19 cellular contexts compared by ENCODE assay signal in the genomic region with DNA sequence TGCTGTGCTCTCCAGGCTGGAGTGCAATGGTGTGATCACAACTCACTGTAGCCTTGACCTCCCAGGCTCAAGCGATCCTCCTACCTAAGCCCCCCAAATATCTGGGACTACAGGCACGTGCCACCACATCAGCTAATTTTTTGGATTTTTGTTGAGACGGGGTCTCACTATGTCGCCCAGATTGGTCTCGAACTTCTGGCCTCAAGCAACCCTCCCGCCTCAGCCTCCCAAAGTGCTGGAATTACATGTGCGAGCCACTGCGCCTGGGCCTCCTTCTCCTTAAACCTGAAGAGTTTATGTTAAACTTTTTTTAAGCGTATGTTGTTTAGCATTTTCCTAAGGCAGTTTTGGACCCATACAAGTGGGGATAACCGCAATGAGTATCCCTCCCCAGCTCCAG. TPM values are rescaled to one million over a fixed set of nuclear protein-coding genes. Genes with fewer than 3 reads are reported as not detected.
A peak's percentile ranks its signal among the peaks of the same experiment; 100 is the strongest.
DNase-seq lines count a peak whose midpoint lies in the region; ATAC-seq and TF ChIP-seq lines count a peak whose summit lies in the region.
"Had no signal": no experiment of that assay in that cellular context is flagged by ENCODE, and none has a peak within 500 bp of the region (broad histone marks: within the 10 kb centered on the region; RNA-seq: fewer than 3 reads in every experiment).

No MANE protein-coding gene starts in this region.

- no peak for DNase-seq in activated naive CD4-positive, alpha-beta T cell treated with anti-CD3 and anti-CD28 coated beads for 36 hours
- no peak for DNase-seq in activated naive CD4-positive, alpha-beta T cell treated with anti-CD3 and anti-CD28 coated beads, Interleukin-2, amount 50 U/mL, for 16 hours
- no peak for DNase-seq in activated naive CD8-positive, alpha-beta T cell treated with anti-CD3 and anti-CD28 coated beads, Interleukin-2, amount 10 ng/mL, durations not matched to agents 7 days and 5 days
- DNase-seq in stimulated activated effector memory CD8-positive, alpha-beta T cell treated with anti-CD3 and anti-CD28 coated beads, Interleukin-12 subunit alpha, Interleukin-12 subunit beta, amount 100 ng/mL, for 72 hours (ENCODE audit: low spot score in 2 of 2): no peak
- DNase-seq in SW480 (ENCODE audit: low spot score): no peak
- DNase-seq in NCI-H748 (lab: John Stamatoyannopoulos, UW; ENCODE audit: unreplicated experiment): no peak
- DNase-seq: Caco-2; esophagus squamous epithelium; glutamatergic neuron; H7; NCI-H187 treated with DMSO at 0.1 percent for 48 hours; NCI-H446; NK-92 treated with Interleukin-12 subunit alpha and Interleukin-12 subunit beta, amount 100 ng/mL, for 24 hours; RPMI8226 had no signal

- intact Hi-C loops in activated naive CD4-positive, alpha-beta T cell treated with anti-CD3 and anti-CD28 coated beads for 36 hours (cut with micrococcal nuclease): loop anchor here (1.0 kb wide), 5 partner anchors 31 to 69 kb away; partner anchors contain the start of genes CARD19 and SUSD3

- H3K9me3 Mint-ChIP-seq in activated naive CD4-positive, alpha-beta T cell treated with anti-CD3 and anti-CD28 coated beads for 36 hours: no peaks in the 10 kb centered on the region
- no peaks in the 10 kb centered on the region for H3K9me3 Mint-ChIP-seq in activated naive CD8-positive, alpha-beta T cell treated with anti-CD3 and anti-CD28 coated beads, Interleukin-2, amount 10 ng/mL, durations not matched to agents 7 days and 5 days
- no peaks in the 10 kb centered on the region for H3K9me3 Mint-ChIP-seq in stimulated activated effector memory CD8-positive, alpha-beta T cell treated with anti-CD3 and anti-CD28 coated beads, Interleukin-12 subunit alpha, Interleukin-12 subunit beta, amount 100 ng/mL, for 72 hours

- peaks cover 35% of the 10 kb centered on the region for H3K4me1 ChIP-seq in Loucy (ENCODE audit: insufficient read depth, low read length, poor library complexity, severe bottlenecking)
- H3K4me1 ChIP-seq: Caco-2, right atrium auricular region had no signal

- H3K79me2 ChIP-seq in Loucy (ENCODE audit: insufficient read depth, low read length): no peaks in the 10 kb centered on the region

- peak overlapping the region; percentile 36 for H3K4me3 ChIP-seq in Loucy (ENCODE audit: low read length, poor library complexity, severe bottlenecking)
- H3K4me3 ChIP-seq: esophagus squamous epithelium, K562, left lung, right atrium auricular region had no signal

- ATAC-seq in activated naive CD8-positive, alpha-beta T cell treated with anti-CD3 and anti-CD28 coated beads, Interleukin-2, amount 10 ng/mL, durations not matched to agents 7 days and 5 days (ENCODE audit: low read depth): no peak
- ATAC-seq in stimulated activated effector memory CD8-positive, alpha-beta T cell treated with anti-CD3 and anti-CD28 coated beads, Interleukin-12 subunit alpha, Interleukin-12 subunit beta, amount 100 ng/mL, for 72 hours: no peak
- no peak for ATAC-seq in GM19455 (IDR thresholded peaks at IDR 0.05; ENCODE audit: unreplicated experiment)
- ATAC-seq: K562 had no signal

- POLR2A ChIA-PET in activated naive CD8-positive, alpha-beta T cell treated with anti-CD3 and anti-CD28 coated beads, Interleukin-2, amount 10 ng/mL, durations not matched to agents 7 days and 5 days (lab: Charles Lee): interaction anchor here (0.6 to 2.4 kb wide), 16 partner anchors 13 to 106 kb away, joined by 3 to 25 read pairs (median 5); partner anchors contain the start of genes CARD19 and NINJ1

- no peaks in the 10 kb centered on the region for H3F3A ChIP-seq in Loucy (ENCODE audit: low read depth)

- CTCF ChIA-PET in activated naive CD4-positive, alpha-beta T cell treated with anti-CD3 and anti-CD28 coated beads for 36 hours (lab: Charles Lee): interaction anchor here (0.6 to 4.0 kb wide), 4 partner anchors 23 to 81 kb away, joined by 3 to 20 read pairs (median 6); no protein-coding TSS in a partner anchor

- H3K27me3 ChIP-seq in Loucy (ENCODE audit: insufficient read depth, low read length, poor library complexity, severe bottlenecking): no peaks in the 10 kb centered on the region
- H3K27me3 ChIP-seq: esophagus squamous epithelium, left lung, right atrium auricular region had no signal

- H3K4me1 Mint-ChIP-seq in activated naive CD4-positive, alpha-beta T cell treated with anti-CD3 and anti-CD28 coated beads for 36 hours (ENCODE audit: low read depth): peaks cover 92% of the 10 kb centered on the region
- peaks cover 50% of the 10 kb centered on the region for H3K4me1 Mint-ChIP-seq in activated naive CD8-positive, alpha-beta T cell treated with anti-CD3 and anti-CD28 coated beads, Interleukin-2, amount 10 ng/mL, durations not matched to agents 7 days and 5 days
- peaks cover 45% of the 10 kb centered on the region for H3K4me1 Mint-ChIP-seq in stimulated activated effector memory CD8-positive, alpha-beta T cell treated with anti-CD3 and anti-CD28 coated beads, Interleukin-12 subunit alpha, Interleukin-12 subunit beta, amount 100 ng/mL, for 72 hours

- peaks cover 34% of the 10 kb centered on the region for H3K36me3 Mint-ChIP-seq in activated naive CD4-positive, alpha-beta T cell treated with anti-CD3 and anti-CD28 coated beads for 36 hours (ENCODE audit: low read depth)
- H3K36me3 Mint-ChIP-seq in activated naive CD8-positive, alpha-beta T cell treated with anti-CD3 and anti-CD28 coated beads, Interleukin-2, amount 10 ng/mL, durations not matched to agents 7 days and 5 days: peaks cover 38% of the 10 kb centered on the region
- H3K36me3 Mint-ChIP-seq in stimulated activated effector memory CD8-positive, alpha-beta T cell treated with anti-CD3 and anti-CD28 coated beads, Interleukin-12 subunit alpha, Interleukin-12 subunit beta, amount 100 ng/mL, for 72 hours: peaks cover 89% of the 10 kb centered on the region

- peak overlapping the region; percentile 82 for H3K4me2 ChIP-seq in Loucy (ENCODE audit: low read depth, low read length, poor library complexity, severe bottlenecking)

- H2AFZ ChIP-seq in Loucy (ENCODE audit: low read length): no peak overlapping the region

- no peaks in the 10 kb centered on the region for H3K9me3 ChIP-seq in Loucy (ENCODE audit: insufficient read depth, low read depth, low read length)
- H3K9me3 ChIP-seq: Caco-2, esophagus squamous epithelium, left lung, right atrium auricular region had no signal

- H3K9me2 ChIP-seq in Loucy (replicated peaks; ENCODE audit: low read depth, low read length): no peaks in the 10 kb centered on the region

- H3K27ac Mint-ChIP-seq in activated naive CD4-positive, alpha-beta T cell treated with anti-CD3 and anti-CD28 coated beads for 36 hours: peak overlapping the region; percentile 97
- H3K27ac Mint-ChIP-seq in activated naive CD8-positive, alpha-beta T cell treated with anti-CD3 and anti-CD28 coated beads, Interleukin-2, amount 10 ng/mL, durations not matched to agents 7 days and 5 days: peak overlapping the region; percentile 90
- H3K27ac Mint-ChIP-seq in stimulated activated effector memory CD8-positive, alpha-beta T cell treated with anti-CD3 and anti-CD28 coated beads, Interleukin-12 subunit alpha, Interleukin-12 subunit beta, amount 100 ng/mL, for 72 hours: peak overlapping the region; percentile 94

- no peaks in the 10 kb centered on the region for H4K20me1 ChIP-seq in Loucy (ENCODE audit: insufficient read depth, low read length, poor library complexity, severe bottlenecking)

- H3K36me3 ChIP-seq in Loucy (ENCODE audit: insufficient read depth, low read length): peaks cover 46% of the 10 kb centered on the region; the same call in 1 of the 2 replicates
- H3K36me3 ChIP-seq: right atrium auricular region had no signal

- no peak for TF ChIP-seq CTCF in Loucy (conservative IDR thresholded peaks at IDR 0.05; ENCODE audit: low read length)

- H3K4me3 Mint-ChIP-seq in activated naive CD4-positive, alpha-beta T cell treated with anti-CD3 and anti-CD28 coated beads for 36 hours: peak overlapping the region; percentile 55
- peak overlapping the region; percentile 74 for H3K4me3 Mint-ChIP-seq in activated naive CD8-positive, alpha-beta T cell treated with anti-CD3 and anti-CD28 coated beads, Interleukin-2, amount 10 ng/mL, durations not matched to agents 7 days and 5 days
- H3K4me3 Mint-ChIP-seq in stimulated activated effector memory CD8-positive, alpha-beta T cell treated with anti-CD3 and anti-CD28 coated beads, Interleukin-12 subunit alpha, Interleukin-12 subunit beta, amount 100 ng/mL, for 72 hours: peak overlapping the region; percentile 42

- peak overlapping the region; percentile 54 for H3K9ac ChIP-seq in Loucy (ENCODE audit: low read depth, low read length, poor library complexity, severe bottlenecking)

- no peaks in the 10 kb centered on the region for H3K27me3 Mint-ChIP-seq in activated naive CD4-positive, alpha-beta T cell treated with anti-CD3 and anti-CD28 coated beads for 36 hours (ENCODE audit: low read depth)
- no peaks in the 10 kb centered on the region for H3K27me3 Mint-ChIP-seq in activated naive CD8-positive, alpha-beta T cell treated with anti-CD3 and anti-CD28 coated beads, Interleukin-2, amount 10 ng/mL, durations not matched to agents 7 days and 5 days

RNA-seq across cellular contexts. Expression of gene SUSD3, which starts 30.8 kb away (rescaled TPM):
- total RNA-seq in activated naive CD4-positive, alpha-beta T cell treated with anti-CD3 and anti-CD28 coated beads for 36 hours: 10 to 100 TPM; 62.7 to 68.3 TPM
- 10 to 100 TPM; 68.0 to 70.4 TPM for total RNA-seq in activated naive CD8-positive, alpha-beta T cell treated with anti-CD3 and anti-CD28 coated beads, Interleukin-2, amount 10 ng/mL, durations not matched to agents 7 days and 5 days
